Comparison of ENCODE assay signal across 21 cellular contexts in genomic region chr3:194779729-194780224, GRCh38.
DNase-seq lines count a peak whose midpoint lies in the region; ATAC-seq lines count a peak whose summit lies in the region.
"Had no signal": no experiment of that assay in that cellular context is flagged by ENCODE, and none has a peak within 500 bp of the region (broad histone marks: within the 10 kb centered on the region; RNA-seq: fewer than 3 reads in every experiment).

No MANE protein-coding gene starts in this region.

- H3K36me3 Mint-ChIP-seq in T-helper 2 cell treated with Interferon-gamma antibody and Interleukin-4, amounts not matched to agents 5 μg/mL and 100 μg/mL, for 36 hours (ENCODE audit: low read depth): no peaks in the 10 kb centered on the region
- H3K36me3 Mint-ChIP-seq: T-cell, WTC11 had no signal

- peaks cover 18% of the 10 kb centered on the region for H3K27me3 Mint-ChIP-seq in T-helper 2 cell treated with Interferon-gamma antibody and Interleukin-4, amounts not matched to agents 5 μg/mL and 100 μg/mL, for 36 hours (ENCODE audit: low read depth)

- DNase-seq in AG20443 (ENCODE audit: low spot score) (peak; percentile 47), M059J (ENCODE audit: low read depth) (peak; percentile 89), dermis blood vessel endothelial cell (peak; percentile 25), kidney glomerular epithelial cell (lab: John Stamatoyannopoulos, UW) (peak; percentile 24), NCI-H345 (lab: John Stamatoyannopoulos, UW) (no peak)
- DNase-seq in T-helper 2 cell treated with Interferon-gamma antibody and Interleukin-4, amounts not matched to agents 5 μg/mL and 100 μg/mL, for 36 hours (ENCODE audit: low spot score): no peak
- DNase-seq: AML-193; anterior cingulate cortex; Caco-2; esophagus squamous epithelium; head of caudate nucleus; mucosa of descending colon; NCI-H1092; NCI-H2171; NCI-H82; stimulated activated CD4-positive, alpha-beta T cell treated with anti-CD3 and anti-CD28 coated beads, Interleukin-4, amount 100 ng/mL, for 4 hours; T-cell had no signal

- ATAC-seq in GM21423 (IDR thresholded peaks at IDR 0.05; ENCODE audit: unreplicated experiment): no peak
- no peak for ATAC-seq in GM19395 (IDR thresholded peaks at IDR 0.05; ENCODE audit: unreplicated experiment)
- ATAC-seq: mucosa of descending colon, T-cell, WTC11 had no signal

- no peaks in the 10 kb centered on the region for H3K9me3 Mint-ChIP-seq in T-helper 2 cell treated with Interferon-gamma antibody and Interleukin-4, amounts not matched to agents 5 μg/mL and 100 μg/mL, for 36 hours
- H3K9me3 Mint-ChIP-seq: activated T-helper 2 cell treated with anti-CD3 and anti-CD28 coated beads, Interferon-gamma antibody, Interleukin-2, Interleukin-4, amounts not matched to agents 10 μg/mL and 5 μg/mL and 100 μg/mL, durations not matched to agents 14 hours and 24 hours and 36 hours; T-cell had no signal

- no peak overlapping the region for H3K27ac Mint-ChIP-seq in T-helper 2 cell treated with Interferon-gamma antibody and Interleukin-4, amounts not matched to agents 5 μg/mL and 100 μg/mL, for 36 hours
- H3K27ac Mint-ChIP-seq: activated T-helper 2 cell treated with anti-CD3 and anti-CD28 coated beads, Interferon-gamma antibody, Interleukin-2, Interleukin-4, amounts not matched to agents 10 μg/mL and 5 μg/mL and 100 μg/mL, durations not matched to agents 14 hours and 24 hours and 36 hours; T-cell; WTC11 had no signal

- H3K4me1 Mint-ChIP-seq in T-helper 2 cell treated with Interferon-gamma antibody and Interleukin-4, amounts not matched to agents 5 μg/mL and 100 μg/mL, for 36 hours (ENCODE audit: low read depth): no peaks in the 10 kb centered on the region
- H3K4me1 Mint-ChIP-seq: T-cell had no signal

- no peak overlapping the region for H3K4me3 Mint-ChIP-seq in T-helper 2 cell treated with Interferon-gamma antibody and Interleukin-4, amounts not matched to agents 5 μg/mL and 100 μg/mL, for 36 hours
- H3K4me3 Mint-ChIP-seq: T-cell, WTC11 had no signal

Comparison
In these comparisons a context has a peak if more than half of its experiments do, and no peak if none do; other contexts are left out.
1. DNase-seq: peak in AG20443 (single experiment), M059J (single experiment), dermis blood vessel endothelial cell (single experiment) and kidney glomerular epithelial cell (single experiment); none in NCI-H345 (single experiment) and T-helper 2 cell treated with Interferon-gamma antibody and Interleukin-4, amounts not matched to agents 5 μg/mL and 100 μg/mL, for 36 hours (single experiment).